18 cellular contexts compared by ENCODE assay signal in genomic region chr2:63819256-63819655, GRCh38. TPM values are rescaled to one million over a fixed set of nuclear protein-coding genes. Genes with fewer than 3 reads are reported as not detected.
DNase-seq lines count a peak whose midpoint lies in the region; ATAC-seq, FAIRE-seq and TF ChIP-seq lines count a peak whose summit lies in the region.
"Had no signal": no experiment of that assay in that cellular context is flagged by ENCODE, and none has a peak within 500 bp of the region (broad histone marks: within the 10 kb centered on the region; RNA-seq: fewer than 3 reads in every experiment).

No MANE protein-coding gene starts in this region.

- CTCF ChIA-PET in HepG2 (lab: Yijun Ruan, JAX; ENCODE audit: low intra/inter-chr PET ratio, low total read pairs): no interaction called here

- ATAC-seq in HepG2: no peak
- ATAC-seq: A549 had no signal

- H4K20me1 ChIP-seq in HepG2 (ENCODE audit: insufficient read depth, low read length): no peaks in the 10 kb centered on the region

- H3K9me3 ChIP-seq in HepG2 (ENCODE audit: low read length) (no peaks in the 10 kb centered on the region), stomach (no peaks in the 10 kb centered on the region)
- H3K9me3 ChIP-seq: A549 had no signal

- no peak overlapping the region for H3K4me2 ChIP-seq in HepG2 (ENCODE audit: low read depth, low read length)
- H3K4me2 ChIP-seq: A549, PC-9 had no signal

- TF ChIP-seq EP300 in HepG2 (IDR thresholded peaks at IDR 0.05; ENCODE audit: low read depth in 2 of 2, low read length in 2 of 2) (no peak), HepG2 (CRISPR knock-in tag; IDR thresholded peaks at IDR 0.05; ENCODE audit: borderline replicate concordance) (no peak), stomach (IDR thresholded peaks at IDR 0.05) (no peak)

- TF ChIP-seq RAD21 in HepG2 (CRISPR knock-in tag; IDR thresholded peaks at IDR 0.05): no peak

- H3K9ac ChIP-seq in HepG2 (ENCODE audit: insufficient read depth, low read depth, low read length): no peak overlapping the region

- no peak for TF ChIP-seq CTCF in HepG2 (CRISPR knock-in tag; IDR thresholded peaks at IDR 0.05)
- no peak for TF ChIP-seq CTCF in stomach (IDR thresholded peaks at IDR 0.05)

- H3K79me2 ChIP-seq in HepG2 (ENCODE audit: insufficient read depth, low read length): no peaks in the 10 kb centered on the region

- no peaks in the 10 kb centered on the region for H3K36me3 ChIP-seq in HepG2 (replicated peaks in 1 of 2; ENCODE audit: control insufficient read depth in 1 of 2, insufficient read depth in 2 of 2, low read length in 2 of 2)
- no peaks in the 10 kb centered on the region for H3K36me3 ChIP-seq in stomach
- H3K36me3 ChIP-seq: brain microvascular endothelial cell had no signal

- H3K27me3 ChIP-seq in HepG2 (ENCODE audit: control insufficient read depth in 1 of 2, insufficient read depth in 2 of 2, low read length in 2 of 2) (no peaks in the 10 kb centered on the region), stomach (no peaks in the 10 kb centered on the region)
- H3K27me3 ChIP-seq: brain microvascular endothelial cell had no signal

- DNase-seq in NCI-H146 (lab: John Stamatoyannopoulos, UW) (peak; percentile 35), NCI-H146 treated with DMSO at 0.1 percent for 48 hours (lab: John Stamatoyannopoulos, UW; ENCODE audit: unreplicated experiment) (no peak), NCI-H774 (lab: John Stamatoyannopoulos, UW) (peak; percentile 24), HepG2 (ENCODE audit: low spot score) (no peak), stomach (no peak), mesenteric fat pad (ENCODE audit: low spot score) (no peak), NCI-H526 treated with DMSO at 0.1 percent for 48 hours (lab: John Stamatoyannopoulos, UW) (no peak)
- no peak for DNase-seq in activated naive CD4-positive, alpha-beta T cell treated with anti-CD3 and anti-CD28 coated beads, Interleukin-2, amount 50 U/mL, for 16 hours
- DNase-seq: activated CD4-positive, alpha-beta T cell treated with anti-CD3 and anti-CD28 coated beads, Interleukin-2, amount 50 U/mL, for 1 hour; brain microvascular endothelial cell; DND-41; kidney glomerular epithelial cell; NCI-H345; PC-9; stimulated activated naive CD4-positive, alpha-beta T cell treated with Interleukin-2 at 50 U/mL for 16 hours had no signal

- BruUV-seq in HepG2 (replicated peaks; lab: Mats Ljungman, UMichigan): no TSS peak

- peak overlapping the region; percentile 66 for H3K27ac ChIP-seq in HepG2 (ENCODE audit: extremely low read length, insufficient read depth, low read length)
- H3K27ac ChIP-seq in stomach: peak overlapping the region in 4 of 5 donors; percentile 16 to 61 (median 36)
- H3K27ac ChIP-seq: A549, brain microvascular endothelial cell, C4-2B, PC-9 had no signal

- POLR2A ChIA-PET in HepG2 (lab: Yijun Ruan, JAX): interaction anchor here (5.0 kb wide), 1 partner anchor 23 kb away, joined by 56 read pairs; the partner anchor contains the start of gene UGP2

- in situ Hi-C loops in HepG2 (cut with HindIII; ENCODE audit: extremely low pct_ligation_motif_present, low pct_unique_long_range_greater_than_20kb): no loop called here

- H3K4me1 ChIP-seq in HepG2 (ENCODE audit: insufficient read depth, low read length) (peaks cover 44% of the 10 kb centered on the region), stomach (no peaks in the 10 kb centered on the region)
- H3K4me1 ChIP-seq: A549 had no signal

- 84% methylated on average over 3 of the region's 3 CpGs for WGBS in HepG2 (ENCODE audit: low lambda C conversion rate)
- WGBS in stomach, 5 donors: 58 to 71% (median 65%) methylated on average over 3 of the region's 3 CpGs

- intact Hi-C loops in HepG2 (cut with micrococcal nuclease; ENCODE audit: unreplicated experiment) (no loop called here), stomach (cut with DNase I; ENCODE audit: low total_unique reads) (no loop called here)

- H2AFZ ChIP-seq in HepG2 (ENCODE audit: low read length): peak overlapping the region; percentile 71
- H2AFZ ChIP-seq: PC-9 had no signal

- no peak for TF ChIP-seq POLR2A in HepG2 (IDR thresholded peaks at IDR 0.05; ENCODE audit: insufficient read depth in 1 of 2, low read depth in 2 of 2, low read length in 2 of 2)
- TF ChIP-seq POLR2A in stomach (IDR thresholded peaks at IDR 0.05): no peak

- FAIRE-seq in HepG2 (lab: Jason Lieb, UNC): no peak
- FAIRE-seq: A549, TTC549 had no signal

- H3K4me3 ChIP-seq in HepG2 (replicated peaks in 1 of 3; ENCODE audit: insufficient read depth in 1 of 3, low read depth in 2 of 3, low read length in 3 of 3) (no peak overlapping the region), stomach (no peak overlapping the region)
- H3K4me3 ChIP-seq: A549, PC-9 had no signal

TF ChIP-seq in HepG2, 621 proteins besides CTCF, POLR2A, EP300 and RAD21:
- TF ChIP-seq ZNF800 (CRISPR knock-in tag; IDR thresholded peaks at IDR 0.05): peak; percentile 6; the same call in 1 of the 2 replicates
- no peak for TF ChIP-seq ELF4 (CRISPR knock-in tag; IDR thresholded peaks at IDR 0.05; ENCODE audit: borderline replicate concordance)
TF ChIP-seq in HepG2: peak in this region for 1.

RNA-seq across cellular contexts. Expression of gene UGP2, which starts 22.4 kb away (rescaled TPM):
- total RNA-seq in HepG2 (2016; rRNA removed; fragmentation: Illumina TruSeq; extraction: Trizol) (134 and 210 TPM in 2 replicates), stomach (100 to 1,000 TPM in 2 of 5 donors, 10 to 100 TPM in 3; 38.5 to 122 (median 97.6) TPM), mesenteric fat pad (563 TPM)
- 83.7 and 93.6 TPM in 2 replicates for total RNA-seq in HepG2 (2016; cell fraction: cytosol; rRNA removed; fragmentation: Illumina TruSeq; extraction: Trizol; ENCODE audit: low read depth)
- total RNA-seq in HepG2 (2016; cell fraction: insoluble cytoplasmic fraction; rRNA removed; fragmentation: Illumina TruSeq; extraction: Trizol): 123 and 218 TPM in 2 replicates
- total RNA-seq in HepG2 (2016; cell fraction: membrane; rRNA removed; fragmentation: Illumina TruSeq; extraction: Trizol): 85.1 and 86.4 TPM in 2 replicates
- 79.9 and 81.8 TPM in 2 replicates for total RNA-seq in HepG2 (2016; cell fraction: nucleus; rRNA removed; fragmentation: Illumina TruSeq; extraction: Trizol)
- polyA plus RNA-seq in HepG2 (2011; rRNA removed) (80.1 and 96.0 TPM in 2 replicates), stomach (100 to 1,000 TPM in 1 of 3 donors, 10 to 100 TPM in 2; 58.9 to 135 (median 89.7) TPM)
- polyA plus RNA-seq in HepG2 (2011; cell fraction: cytosol; rRNA removed): 34.2 and 64.5 TPM in 2 replicates
- 28.2 and 36.8 TPM in 2 replicates for polyA plus RNA-seq in HepG2 (2011; cell fraction: nucleus; rRNA removed)
- 164 and 194 TPM in 2 replicates for polyA plus RNA-seq in HepG2 (2012)
- polyA plus RNA-seq in HepG2 (2016; cell fraction: cytosol; fragmentation: Illumina TruSeq; extraction: Trizol; ENCODE audit: low read depth): 27.9 and 31.2 TPM in 2 replicates
- polyA plus RNA-seq in HepG2 (2016; cell fraction: insoluble cytoplasmic fraction; fragmentation: Illumina TruSeq; extraction: Trizol; ENCODE audit: low read depth): 183 and 197 TPM in 2 replicates
- 56.9 and 57.3 TPM in 2 replicates for polyA plus RNA-seq in HepG2 (2016; cell fraction: membrane; fragmentation: Illumina TruSeq; extraction: Trizol; ENCODE audit: low read depth)
- polyA plus RNA-seq in HepG2 (2016; cell fraction: nucleus; fragmentation: Illumina TruSeq; extraction: Trizol; ENCODE audit: insufficient read depth, low read depth): 78.5 and 87.8 TPM in 2 replicates
- 11.5 and 14.4 TPM in 2 replicates for polyA minus RNA-seq in HepG2 (2011; rRNA and poly(A)+ RNA removed; ENCODE audit: low replicate concordance)
- polyA minus RNA-seq in HepG2 (2011; cell fraction: cytosol; rRNA and poly(A)+ RNA removed): 103 and 130 TPM in 2 replicates
- polyA minus RNA-seq in HepG2 (2011; cell fraction: nucleus; rRNA and poly(A)+ RNA removed): 119 and 170 TPM in 2 replicates

Comparison
In these comparisons a context has a peak if more than half of its experiments do, and no peak if none do; other contexts are left out.
1. DNase-seq: peak in NCI-H146 (single experiment) and NCI-H774 (single experiment); none in NCI-H146 treated with DMSO at 0.1 percent for 48 hours (single experiment), HepG2 (single experiment), stomach (single experiment), mesenteric fat pad (single experiment), activated naive CD4-positive, alpha-beta T cell treated with anti-CD3 and anti-CD28 coated beads, Interleukin-2, amount 50 U/mL, for 16 hours (single experiment) and NCI-H526 treated with DMSO at 0.1 percent for 48 hours (single experiment).